ENCODE assay signal across 12 cellular contexts in genomic region chrX:133598596-133599334, GRCh38.
"Had no signal": no experiment of that assay in that cellular context is flagged by ENCODE, and none has a peak within 500 bp of the region (broad histone marks: within the 10 kb centered on the region; RNA-seq: fewer than 3 reads in every experiment).

No MANE protein-coding gene starts in this region.

- H3K4me2 ChIP-seq: hepatocyte had no signal

- H3K79me2 ChIP-seq: hepatocyte had no signal

- H3K27ac Mint-ChIP-seq: activated naive CD8-positive, alpha-beta T cell had no signal

- H3K27ac ChIP-seq: coronary artery, hepatocyte, right atrium auricular region, skin epidermis had no signal

- H3K9me3 ChIP-seq: right atrium auricular region had no signal

- H2AFZ ChIP-seq: hepatocyte had no signal

- H3K4me3 Mint-ChIP-seq: activated naive CD8-positive, alpha-beta T cell had no signal

- H3K27me3 Mint-ChIP-seq: activated naive CD8-positive, alpha-beta T cell had no signal

- H3K4me1 ChIP-seq: right atrium auricular region had no signal

- DNase-seq: activated CD4-positive, alpha-beta T cell treated with anti-CD3 and anti-CD28 coated beads for 1 hour; activated CD4-positive, alpha-beta T cell treated with anti-CD3 and anti-CD28 coated beads, Interleukin-2, amount 50 U/mL, for 48 hours; activated gamma-delta T cell; activated T-cell treated with anti-CD3 and anti-CD28 coated beads, Interleukin-2, amount 50 U/mL, for 48 hours; anterior cingulate cortex; effector memory CD4-positive, alpha-beta T cell had no signal

- H3K36me3 Mint-ChIP-seq: activated naive CD8-positive, alpha-beta T cell had no signal

- FAIRE-seq: urothelium cell line had no signal

- H3K27me3 ChIP-seq: hepatocyte, right atrium auricular region had no signal

- H3K36me3 ChIP-seq: right atrium auricular region had no signal

- H3K4me3 ChIP-seq: coronary artery, hepatocyte, right atrium auricular region, skin epidermis had no signal
